ENCODE assay signal across 17 cellular contexts in the genomic region with DNA sequence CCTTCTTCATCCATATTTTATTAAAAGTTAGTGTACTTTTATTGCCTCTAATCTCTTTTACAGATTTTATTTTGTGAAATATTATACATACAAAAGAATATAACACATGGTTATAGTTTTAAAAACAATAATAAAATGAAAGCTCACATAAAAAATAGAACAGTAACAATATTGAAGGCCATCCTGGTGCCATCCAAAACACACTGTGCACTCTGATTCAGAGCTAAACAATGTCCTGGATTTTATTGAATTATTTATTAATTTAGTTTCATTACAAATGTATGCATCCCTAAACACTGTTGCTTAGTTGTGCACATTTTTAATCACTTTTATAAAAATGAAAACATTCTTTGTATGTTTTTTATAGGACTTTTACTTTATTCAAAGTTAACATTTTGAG. TPM values are rescaled to one million over a fixed set of nuclear protein-coding genes. Genes with fewer than 3 reads are reported as not detected.
"Had no signal": no experiment of that assay in that cellular context is flagged by ENCODE, and none has a peak within 500 bp of the region (broad histone marks: within the 10 kb centered on the region; RNA-seq: fewer than 3 reads in every experiment).

No MANE protein-coding gene starts in this region.

- H3K4me3 ChIP-seq: lung, prostate gland, sigmoid colon, upper lobe of right lung had no signal

- H3K36me3 ChIP-seq: neutrophil, prostate gland, upper lobe of right lung had no signal

- H3K9me3 ChIP-seq: neutrophil, prostate gland, sigmoid colon, upper lobe of right lung had no signal

- DNase-seq: activated CD4-positive, alpha-beta T cell treated with anti-CD3 and anti-CD28 coated beads, Interleukin-2, amount 10 ng/mL, durations not matched to agents 7 days and 5 days; activated CD4-positive, CD25-positive, alpha-beta regulatory T cell; activated CD8-positive, alpha-beta memory T cell treated with anti-CD3 and anti-CD28 coated beads for 24 hours; activated naive CD4-positive, alpha-beta T cell treated with anti-CD3 and anti-CD28 coated beads, Interleukin-2, amount 10 ng/mL, durations not matched to agents 7 days and 5 days; central memory CD4-positive, alpha-beta T cell; effector memory CD8-positive, alpha-beta T cell; erythroblast; immature natural killer cell; left colon; midbrain; naive thymus-derived CD8-positive, alpha-beta T cell; sigmoid colon; stimulated activated CD4-positive, alpha-beta T cell treated with anti-CD3 and anti-CD28 coated beads, Interleukin-4, amount 100 ng/mL, for 24 hours; upper lobe of right lung had no signal

- ATAC-seq: effector memory CD8-positive, alpha-beta T cell; left colon; naive thymus-derived CD8-positive, alpha-beta T cell had no signal

- H3K4me1 ChIP-seq: prostate gland had no signal

- H3K27me3 ChIP-seq: neutrophil, sigmoid colon, upper lobe of right lung had no signal

- H3K27ac ChIP-seq: neutrophil, prostate gland, upper lobe of right lung had no signal

RNA-seq across cellular contexts. Expression of a gene that starts 32.9 kb away (rescaled TPM):
- total RNA-seq: naive thymus-derived CD8-positive, alpha-beta T cell had no signal
